8 cellular contexts compared by ENCODE assay signal in the genomic region with DNA sequence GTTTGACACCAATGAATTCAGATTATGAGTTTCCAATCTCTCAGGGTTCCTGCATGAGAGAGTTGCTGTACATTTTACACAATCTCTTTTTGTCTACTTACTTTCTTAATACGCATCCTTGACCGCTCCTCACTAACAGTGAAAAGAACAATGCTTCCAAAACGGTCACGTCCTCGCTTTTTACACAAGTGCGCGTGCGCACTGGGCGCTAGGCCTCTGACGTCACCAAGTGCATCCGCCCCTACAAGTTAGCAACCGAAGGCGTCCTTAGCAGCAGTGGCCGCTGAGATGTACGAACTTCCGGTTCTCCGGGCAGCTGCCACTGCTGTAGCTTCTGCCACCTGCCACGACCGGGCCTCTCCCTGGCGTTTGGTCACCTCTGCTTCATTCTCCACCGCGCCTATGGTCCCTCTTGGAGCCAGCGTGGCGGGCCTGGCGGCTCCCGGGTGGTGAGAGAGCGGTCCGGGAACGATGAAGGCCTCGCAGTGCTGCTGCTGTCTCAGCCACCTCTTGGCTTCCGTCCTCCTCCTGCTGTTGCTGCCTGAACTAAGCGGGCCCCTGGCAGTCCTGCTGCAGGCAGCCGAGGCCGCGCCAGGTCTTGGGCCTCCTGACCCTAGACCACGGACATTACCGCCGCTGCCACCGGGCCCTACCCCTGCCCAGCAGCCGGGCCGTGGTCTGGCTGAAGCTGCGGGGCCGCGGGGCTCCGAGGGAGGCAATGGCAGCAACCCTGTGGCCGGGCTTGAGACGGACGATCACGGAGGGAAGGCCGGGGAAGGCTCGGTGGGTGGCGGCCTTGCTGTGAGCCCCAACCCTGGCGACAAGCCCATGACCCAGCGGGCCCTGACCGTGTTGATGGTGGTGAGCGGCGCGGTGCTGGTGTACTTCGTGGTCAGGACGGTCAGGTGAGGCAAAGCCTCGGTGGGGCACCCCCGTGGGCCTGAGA. TPM values are rescaled to one million over a fixed set of nuclear protein-coding genes. Genes with fewer than 3 reads are reported as not detected.
DNase-seq lines count a peak whose midpoint lies in the region; ATAC-seq and TF ChIP-seq lines count a peak whose summit lies in the region.

A gene (plus strand): TSS at position 315 of the 946 bp plus-strand sequence. CDS start 157 bp downstream, at position 472.

- H3K4me1 Mint-ChIP-seq in WTC11 = peaks cover 14% of the 10 kb centered on the region

- ATAC-seq in GM18873 (IDR thresholded peaks at IDR 0.05; ENCODE audit: low FRiP score, unreplicated experiment) = peak; percentile 98
- ATAC-seq in HG03139 (IDR thresholded peaks at IDR 0.05; ENCODE audit: unreplicated experiment) = peak; percentile 99
- peak; percentile 94 for ATAC-seq in WTC11

- H3K4me1 ChIP-seq in ACC112 (ENCODE audit: control insufficient read depth, insufficient read depth, low read length, unreplicated experiment) = peaks cover 5% of the 10 kb centered on the region
- peaks cover 14 to 51% (median 39%) of the 10 kb centered on the region in 6 donors for H3K4me1 ChIP-seq in spleen

- peak within 1 kb of the TSS; percentile 37 for H3K27ac ChIP-seq in ACC112 (ENCODE audit: low read depth, low read length)
- H3K27ac ChIP-seq in caudate nucleus (ENCODE audit: low read depth, low read length) = peak within 1 kb of the TSS; percentile 82
- peak within 1 kb of the TSS; percentile 85 to 94 (median 91) for H3K27ac ChIP-seq in spleen

- peaks cover 14% of the 10 kb centered on the region for H3K36me3 ChIP-seq in ACC112 (ENCODE audit: insufficient read depth, low read length)
- H3K36me3 ChIP-seq in spleen = no peaks in the 10 kb centered on the region

- peak; percentile 96 for DNase-seq in NCI-H2227 (lab: John Stamatoyannopoulos, UW; ENCODE audit: unreplicated experiment)
- peak; percentile 92 for DNase-seq in WTC11 (ENCODE audit: low spot score)
- peak; percentile 64 to 97 (median 92) for DNase-seq in caudate nucleus (lab: John Stamatoyannopoulos, UW)
- peak; percentile 99 for DNase-seq in inferior parietal cortex (ENCODE audit: extremely low spot score)
- DNase-seq in spleen = peak; percentile 97

- WGBS in spleen, 5 donors = 0 to 1% (median 1%) methylated on average over 26 to 62 of the region's 62 CpGs

- peak within 1 kb of the TSS; percentile 78 for H3K4me3 Mint-ChIP-seq in WTC11

- H3K27me3 ChIP-seq in ACC112 (ENCODE audit: insufficient read depth, low read length) (no peaks in the 10 kb centered on the region), spleen (replicated peaks in 1 of 7) (no peaks in the 10 kb centered on the region)

- intact Hi-C loops in spleen (cut with DNase I; ENCODE audit: low total_unique reads) = no loop called here

- H3K79me2 ChIP-seq in ACC112 (ENCODE audit: control insufficient read depth, insufficient read depth, low read length, unreplicated experiment) = peaks cover 16% of the 10 kb centered on the region

- TF ChIP-seq CTCF in WTC11 (IDR thresholded peaks at IDR 0.05) (no peak), spleen (IDR thresholded peaks at IDR 0.05 in 8 of 11, conservative IDR thresholded peaks at IDR 0.05 in 3 of 11) (no peak)

- H3K4me3 ChIP-seq in ACC112 (ENCODE audit: low read depth, low read length) (peak within 1 kb of the TSS; percentile 85), spleen (peak within 1 kb of the TSS; percentile 63 to 96 (median 90))

- peak within 1 kb of the TSS; percentile 76 for H3K27ac Mint-ChIP-seq in WTC11

- CTCF ChIA-PET in WTC11 (lab: Charles Lee) = no interaction called here

- peak in 1 of 3 donors; percentile 34 for TF ChIP-seq POLR2A in spleen (IDR thresholded peaks at IDR 0.05)

- H3K9me3 ChIP-seq in spleen = peaks cover 3 to 19% (median 14%) of the 10 kb centered on the region in 8 donors

- no peaks in the 10 kb centered on the region for H3K27me3 Mint-ChIP-seq in WTC11 (ENCODE audit: low read depth)

- peak within 1 kb of the TSS; percentile 64 for H2AFZ ChIP-seq in ACC112 (ENCODE audit: low read length, unreplicated experiment)

- H3K9me3 Mint-ChIP-seq in WTC11 = peaks cover 26% of the 10 kb centered on the region

- H3K36me3 Mint-ChIP-seq in WTC11 = peaks cover 28% of the 10 kb centered on the region

- POLR2A ChIA-PET in WTC11 (lab: Charles Lee) = interaction anchor here (0.5 to 0.9 kb wide), 2 partner anchors 8 to 1086 kb away, joined by 3 read pairs; no protein-coding TSS in a partner anchor

TF ChIP-seq in WTC11, 78 proteins besides CTCF, POLR2A, EP300 and RAD21 (continues in another document):
- no peak for TF ChIP-seq FOXJ3 (CRISPR knock-in tag; IDR thresholded peaks at IDR 0.05; ENCODE audit: borderline replicate concordance)
- no peak for TF ChIP-seq ZNF671 (CRISPR knock-in tag; IDR thresholded peaks at IDR 0.05)
- TF ChIP-seq, protein P1, sequence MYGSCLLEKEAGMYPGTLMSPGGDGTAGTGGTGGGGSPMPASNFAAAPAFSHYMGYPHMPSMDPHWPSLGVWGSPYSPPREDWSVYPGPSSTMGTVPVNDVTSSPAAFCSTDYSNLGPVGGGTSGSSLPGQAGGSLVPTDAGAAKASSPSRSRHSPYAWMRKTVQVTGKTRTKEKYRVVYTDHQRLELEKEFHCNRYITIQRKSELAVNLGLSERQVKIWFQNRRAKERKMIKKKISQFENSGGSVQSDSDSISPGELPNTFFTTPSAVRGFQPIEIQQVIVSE (CRISPR knock-in tag; IDR thresholded peaks at IDR 0.05; ENCODE audit: borderline replicate concordance) = no peak
- TF ChIP-seq FOXK1 (CRISPR knock-in tag; IDR thresholded peaks at IDR 0.05) = no peak; the same call in 1 of the 2 replicates
- TF ChIP-seq ESRRA (CRISPR knock-in tag; IDR thresholded peaks at IDR 0.05; ENCODE audit: borderline replicate concordance) = no peak
- TF ChIP-seq, protein P2, sequence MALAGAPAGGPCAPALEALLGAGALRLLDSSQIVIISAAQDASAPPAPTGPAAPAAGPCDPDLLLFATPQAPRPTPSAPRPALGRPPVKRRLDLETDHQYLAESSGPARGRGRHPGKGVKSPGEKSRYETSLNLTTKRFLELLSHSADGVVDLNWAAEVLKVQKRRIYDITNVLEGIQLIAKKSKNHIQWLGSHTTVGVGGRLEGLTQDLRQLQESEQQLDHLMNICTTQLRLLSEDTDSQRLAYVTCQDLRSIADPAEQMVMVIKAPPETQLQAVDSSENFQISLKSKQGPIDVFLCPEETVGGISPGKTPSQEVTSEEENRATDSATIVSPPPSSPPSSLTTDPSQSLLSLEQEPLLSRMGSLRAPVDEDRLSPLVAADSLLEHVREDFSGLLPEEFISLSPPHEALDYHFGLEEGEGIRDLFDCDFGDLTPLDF (CRISPR knock-in tag; IDR thresholded peaks at IDR 0.05) = no peak
- no peak for TF ChIP-seq ETV6 (CRISPR knock-in tag; IDR thresholded peaks at IDR 0.05)
- TF ChIP-seq NR3C1 (CRISPR knock-in tag; conservative IDR thresholded peaks at IDR 0.05; ENCODE audit: low read depth) = no peak
- TF ChIP-seq, protein P3, sequence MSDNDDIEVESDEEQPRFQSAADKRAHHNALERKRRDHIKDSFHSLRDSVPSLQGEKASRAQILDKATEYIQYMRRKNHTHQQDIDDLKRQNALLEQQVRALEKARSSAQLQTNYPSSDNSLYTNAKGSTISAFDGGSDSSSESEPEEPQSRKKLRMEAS (CRISPR knock-in tag; IDR thresholded peaks at IDR 0.05) = peak; percentile 85
- TF ChIP-seq, protein P4, sequence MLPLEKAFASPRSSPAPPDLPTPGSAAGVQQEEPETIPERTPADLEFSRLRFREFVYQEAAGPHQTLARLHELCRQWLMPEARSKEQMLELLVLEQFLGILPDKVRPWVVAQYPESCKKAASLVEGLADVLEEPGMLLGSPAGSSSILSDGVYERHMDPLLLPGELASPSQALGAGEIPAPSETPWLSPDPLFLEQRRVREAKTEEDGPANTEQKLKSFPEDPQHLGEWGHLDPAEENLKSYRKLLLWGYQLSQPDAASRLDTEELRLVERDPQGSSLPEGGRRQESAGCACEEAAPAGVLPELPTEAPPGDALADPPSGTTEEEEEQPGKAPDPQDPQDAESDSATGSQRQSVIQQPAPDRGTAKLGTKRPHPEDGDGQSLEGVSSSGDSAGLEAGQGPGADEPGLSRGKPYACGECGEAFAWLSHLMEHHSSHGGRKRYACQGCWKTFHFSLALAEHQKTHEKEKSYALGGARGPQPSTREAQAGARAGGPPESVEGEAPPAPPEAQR (CRISPR knock-in tag; IDR thresholded peaks at IDR 0.05) = no peak
- TF ChIP-seq ZNF416 (CRISPR knock-in tag; IDR thresholded peaks at IDR 0.05) = no peak
- no peak for TF ChIP-seq ZNF396 (CRISPR knock-in tag; IDR thresholded peaks at IDR 0.05; ENCODE audit: borderline replicate concordance)
- 0 out of 2 replicates have a peak, but pooled peaks have one; percentile 59 for TF ChIP-seq TCF7 (CRISPR knock-in tag; IDR thresholded peaks at IDR 0.05; ENCODE audit: low read depth)
- no peak; the same call in 1 of the 2 replicates for TF ChIP-seq NFYB (CRISPR knock-in tag; conservative IDR thresholded peaks at IDR 0.05; ENCODE audit: low read depth)
- TF ChIP-seq ZBTB21 (CRISPR knock-in tag; IDR thresholded peaks at IDR 0.05; ENCODE audit: borderline replicate concordance) = peak; percentile 63; the same call in 1 of the 2 replicates
- no peak for TF ChIP-seq EMX1 (CRISPR knock-in tag; IDR thresholded peaks at IDR 0.05)
- TF ChIP-seq NFATC4 (CRISPR knock-in tag; IDR thresholded peaks at IDR 0.05) = no peak
- peak; percentile 35; the same call in 1 of the 2 replicates for TF ChIP-seq MYBL2 (CRISPR knock-in tag; IDR thresholded peaks at IDR 0.05)
- peak; percentile 95 for TF ChIP-seq CREM (CRISPR knock-in tag; IDR thresholded peaks at IDR 0.05)
- TF ChIP-seq, protein P5, sequence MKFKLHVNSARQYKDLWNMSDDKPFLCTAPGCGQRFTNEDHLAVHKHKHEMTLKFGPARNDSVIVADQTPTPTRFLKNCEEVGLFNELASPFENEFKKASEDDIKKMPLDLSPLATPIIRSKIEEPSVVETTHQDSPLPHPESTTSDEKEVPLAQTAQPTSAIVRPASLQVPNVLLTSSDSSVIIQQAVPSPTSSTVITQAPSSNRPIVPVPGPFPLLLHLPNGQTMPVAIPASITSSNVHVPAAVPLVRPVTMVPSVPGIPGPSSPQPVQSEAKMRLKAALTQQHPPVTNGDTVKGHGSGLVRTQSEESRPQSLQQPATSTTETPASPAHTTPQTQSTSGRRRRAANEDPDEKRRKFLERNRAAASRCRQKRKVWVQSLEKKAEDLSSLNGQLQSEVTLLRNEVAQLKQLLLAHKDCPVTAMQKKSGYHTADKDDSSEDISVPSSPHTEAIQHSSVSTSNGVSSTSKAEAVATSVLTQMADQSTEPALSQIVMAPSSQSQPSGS (CRISPR knock-in tag; IDR thresholded peaks at IDR 0.05; ENCODE audit: borderline replicate concordance, low read depth) = no peak
- TF ChIP-seq ZNF121 (CRISPR knock-in tag; IDR thresholded peaks at IDR 0.05) = no peak
- TF ChIP-seq HMGA2 (CRISPR knock-in tag; IDR thresholded peaks at IDR 0.05) = no peak

RNA-seq across cellular contexts. Expression of the gene that starts here (rescaled TPM):
- total RNA-seq in WTC11 (2021) (6.4 to 8.8 TPM (median 6.9 TPM) in 3 replicates), spleen (10 to 100 TPM in 6 of 7 donors, 1 to 10 TPM in 1; 9.5 to 26.7 (median 13.6) TPM)
- polyA plus RNA-seq in spleen = 1 to 10 TPM; 5.4 to 9.5 (median 6.9) TPM

Comparison
In these comparisons a context has a peak if more than half of its experiments do, and no peak if none do; other contexts are left out.
1. Peak in every context shown above with its lines: DNase-seq, ATAC-seq, H3K4me3 ChIP-seq and H3K27ac ChIP-seq.
2. H3K27ac ChIP-seq: peak in every context shown above with its lines; median percentile 91 in spleen; 82 in caudate nucleus; 37 in ACC112.